20 cellular contexts compared by ENCODE assay signal in genomic region chr10:14068851-14069250, GRCh38.
"Had no signal": no experiment of that assay in that cellular context is flagged by ENCODE, and none has a peak within 500 bp of the region (broad histone marks: within the 10 kb centered on the region; RNA-seq: fewer than 3 reads in every experiment).

No MANE protein-coding gene starts in this region.

- ATAC-seq: foreskin keratinocyte; gastrocnemius medialis; heart right ventricle; left cardiac atrium; left lung; left ventricle myocardium superior; lower lobe of right lung; mucosa of descending colon; naive thymus-derived CD8-positive, alpha-beta T cell had no signal

- H3K36me3 ChIP-seq: esophagus muscularis mucosa, gastrocnemius medialis, heart right ventricle, left lung, lower lobe of right lung had no signal

- H3K27ac ChIP-seq: coronary artery, dorsolateral prefrontal cortex, esophagus muscularis mucosa, foreskin keratinocyte, gastrocnemius medialis, heart right ventricle, left lung, lower lobe of right lung had no signal

- H3K9me3 ChIP-seq: esophagus muscularis mucosa, gastrocnemius medialis, lower lobe of right lung, mucosa of descending colon had no signal

- DNase-seq: dermis blood vessel endothelial cell; dorsolateral prefrontal cortex; effector CD4-positive, alpha-beta T cell; effector memory CD4-positive, alpha-beta T cell; foreskin keratinocyte; gastrocnemius medialis; glutamatergic neuron; head of caudate nucleus; heart right ventricle; hippocampal formation; left cardiac atrium; left lung; left ventricle myocardium superior; lower lobe of right lung; mesenchymal stem cell; mucosa of descending colon; naive B cell; naive thymus-derived CD8-positive, alpha-beta T cell had no signal

- H3K27me3 ChIP-seq: esophagus muscularis mucosa, gastrocnemius medialis, heart right ventricle, left lung had no signal

- H3K4me3 ChIP-seq: coronary artery, dorsolateral prefrontal cortex, esophagus muscularis mucosa, gastrocnemius medialis, heart right ventricle, left lung, lower lobe of right lung, mucosa of descending colon had no signal

- H3K4me1 ChIP-seq: foreskin keratinocyte had no signal
